Comparison of ENCODE assay signal across 19 cellular contexts in genomic region chr2:184646593-184646992, GRCh38. TPM values are rescaled to one million over a fixed set of nuclear protein-coding genes. Genes with fewer than 3 reads are reported as not detected.
DNase-seq lines count a peak whose midpoint lies in the region; ATAC-seq and TF ChIP-seq lines count a peak whose summit lies in the region.
"Had no signal": no experiment of that assay in that cellular context is flagged by ENCODE, and none has a peak within 500 bp of the region (broad histone marks: within the 10 kb centered on the region; RNA-seq: fewer than 3 reads in every experiment).

No MANE protein-coding gene starts in this region.

- 91 to 94% methylated on average over 4 of the region's 4 CpGs for WGBS in aorta, 2 donors

- H3K9ac ChIP-seq in PC-3 (ENCODE audit: low read length): no peak overlapping the region
- H3K9ac ChIP-seq: SK-N-SH had no signal

- H3K27ac ChIP-seq in PC-3 (ENCODE audit: low read length) (no peak overlapping the region), aorta (ENCODE audit: low read depth in 1 of 2, low read length in 2 of 2) (no peak overlapping the region), osteoblast (ENCODE audit: low read depth, low read length) (no peak overlapping the region), left ventricle myocardium inferior (replicated peaks) (no peak overlapping the region)

- TF ChIP-seq CTCF in PC-3 (conservative IDR thresholded peaks at IDR 0.05; ENCODE audit: low read depth, low read length) (no peak), osteoblast (IDR thresholded peaks at IDR 0.05; ENCODE audit: extremely low read depth, low read depth, low read length) (no peak), left ventricle myocardium inferior (IDR thresholded peaks at IDR 0.05; ENCODE audit: borderline replicate concordance) (no peak)

- H3K4me3 ChIP-seq in PC-3 (ENCODE audit: low read length): no peak overlapping the region
- H3K4me3 ChIP-seq in aorta (ENCODE audit: low read length in 2 of 2): no peak overlapping the region
- H3K4me3 ChIP-seq in osteoblast (ENCODE audit: insufficient read depth, low read length): no peak overlapping the region
- no peak overlapping the region for H3K4me3 ChIP-seq in left ventricle myocardium inferior

- peaks cover 17% of the 10 kb centered on the region for H3K4me1 ChIP-seq in PC-3 (ENCODE audit: insufficient read depth, low read length)
- no peaks in the 10 kb centered on the region for H3K4me1 ChIP-seq in aorta (ENCODE audit: control insufficient read depth in 1 of 2, insufficient read depth in 2 of 2, low read length in 2 of 2)
- H3K4me1 ChIP-seq in osteoblast (ENCODE audit: insufficient read depth, low read length): no peaks in the 10 kb centered on the region
- H3K4me1 ChIP-seq in left ventricle myocardium inferior: no peaks in the 10 kb centered on the region

- H3K27me3 ChIP-seq in PC-3 (ENCODE audit: low read length): no peaks in the 10 kb centered on the region
- no peaks in the 10 kb centered on the region for H3K27me3 ChIP-seq in aorta (ENCODE audit: control insufficient read depth in 1 of 2, insufficient read depth in 2 of 2, low read length in 1 of 2)
- H3K27me3 ChIP-seq in osteoblast (ENCODE audit: insufficient read depth, low read length): no peaks in the 10 kb centered on the region
- no peaks in the 10 kb centered on the region for H3K27me3 ChIP-seq in left ventricle myocardium inferior (ENCODE audit: low read depth)

- H3K36me3 ChIP-seq in PC-3 (ENCODE audit: low read depth, low read length): no peaks in the 10 kb centered on the region
- H3K36me3 ChIP-seq in aorta (ENCODE audit: control insufficient read depth in 1 of 2, insufficient read depth in 2 of 2, low read length in 1 of 2): no peaks in the 10 kb centered on the region
- H3K36me3 ChIP-seq in osteoblast (ENCODE audit: insufficient read depth, low read length): no peaks in the 10 kb centered on the region
- no peaks in the 10 kb centered on the region for H3K36me3 ChIP-seq in left ventricle myocardium inferior

- peak; percentile 13 for ATAC-seq in GM18909 (IDR thresholded peaks at IDR 0.05; ENCODE audit: poor library complexity, unreplicated experiment)
- ATAC-seq in HG02588 (IDR thresholded peaks at IDR 0.05; ENCODE audit: unreplicated experiment): peak; percentile 16
- ATAC-seq in PC-3: no peak
- ATAC-seq in aorta (ENCODE audit: low FRiP score): peak; percentile 57
- ATAC-seq: CD8-positive, alpha-beta T cell had no signal

- no peaks in the 10 kb centered on the region for H3K79me2 ChIP-seq in PC-3 (ENCODE audit: low read length)
- no peaks in the 10 kb centered on the region for H3K79me2 ChIP-seq in osteoblast (ENCODE audit: insufficient read depth, low read length)

- H3K4me2 ChIP-seq in PC-3 (ENCODE audit: low read length): peak overlapping the region; percentile 78; the same call in 1 of the 2 replicates
- H3K4me2 ChIP-seq in osteoblast (ENCODE audit: insufficient read depth, low read length): no peak overlapping the region
- H3K4me2 ChIP-seq: SK-N-SH had no signal

- POLR2A ChIA-PET in PC-3 (lab: Charles Lee; ENCODE audit: unreplicated experiment): no interaction called here

- H2AFZ ChIP-seq in PC-3 (ENCODE audit: low read length) (no peak overlapping the region; the same call in 1 of the 2 replicates), osteoblast (ENCODE audit: low read length) (no peak overlapping the region)

- H4K20me1 ChIP-seq in PC-3 (ENCODE audit: low read length) (no peaks in the 10 kb centered on the region), osteoblast (ENCODE audit: insufficient read depth, low read length) (no peaks in the 10 kb centered on the region)

- BruUV-seq in PC-3 (replicated peaks; lab: Mats Ljungman, UMichigan): no TSS peak

- H3K9me3 ChIP-seq in PC-3 (ENCODE audit: low read length) (no peaks in the 10 kb centered on the region), aorta (ENCODE audit: control insufficient read depth, low read length) (no peaks in the 10 kb centered on the region), osteoblast (ENCODE audit: low read depth, low read length) (no peaks in the 10 kb centered on the region), left ventricle myocardium inferior (replicated peaks) (peaks cover 24% of the 10 kb centered on the region)
- H3K9me3 ChIP-seq: SK-N-SH had no signal

- no peaks in the 10 kb centered on the region for H3K9me2 ChIP-seq in PC-3 (replicated peaks; ENCODE audit: low read length)
- H3K9me2 ChIP-seq: SK-N-SH had no signal

- DNase-seq in PC-3 (no peak), aorta (no peak), osteoblast (ENCODE audit: insufficient read length, low spot score, missing footprints) (no peak), left ventricle myocardium inferior (no peak), 8988T (no peak)
- DNase-seq: AML-193; CD8-positive, alpha-beta T cell; DMS53; GOT3; NCI-H1105 treated with DMSO at 0.1 percent for 48 hours; NCI-H1694; NCI-H2081 treated with DMSO at 0.1 percent for 48 hours; NCI-H510A; NCI-H748 treated with DMSO at 0.1 percent for 48 hours; RPMI8226; SHP77 treated with DMSO at 0.1 percent for 48 hours; SK-N-SH had no signal

- intact Hi-C loops in PC-3 (cut with micrococcal nuclease): loop anchor here (10.0 kb wide), 1 partner anchor 758 kb away; no protein-coding TSS in a partner anchor
- intact Hi-C loops in aorta (cut with DNase I): no loop called here
- intact Hi-C loops in left ventricle myocardium inferior (cut with micrococcal nuclease): no loop called here

- no peaks in the 10 kb centered on the region for H3F3A ChIP-seq in PC-3 (ENCODE audit: low read length, unreplicated experiment)

- CTCF ChIA-PET in PC-3 (lab: Charles Lee): interaction anchor here (0.5 kb wide), 1 partner anchor 462 kb away, joined by 4 read pairs; no protein-coding TSS in a partner anchor

RNA-seq across cellular contexts. Expression of gene ZNF804A, which starts 48.3 kb away (rescaled TPM):
- total RNA-seq in PC-3 (2014; rRNA removed): 1.6 and 1.9 TPM in 2 replicates
- under 1 TPM; 0.23 to 0.33 TPM for total RNA-seq in aorta
- polyA plus RNA-seq in aorta: not detected
- total RNA-seq in osteoblast: under 0.01 TPM in 1 of 2 replicates, not detected in the other
- not detected for total RNA-seq in left ventricle myocardium inferior
- total RNA-seq: CD8-positive, alpha-beta T cell had no signal
